In the genomic region with DNA sequence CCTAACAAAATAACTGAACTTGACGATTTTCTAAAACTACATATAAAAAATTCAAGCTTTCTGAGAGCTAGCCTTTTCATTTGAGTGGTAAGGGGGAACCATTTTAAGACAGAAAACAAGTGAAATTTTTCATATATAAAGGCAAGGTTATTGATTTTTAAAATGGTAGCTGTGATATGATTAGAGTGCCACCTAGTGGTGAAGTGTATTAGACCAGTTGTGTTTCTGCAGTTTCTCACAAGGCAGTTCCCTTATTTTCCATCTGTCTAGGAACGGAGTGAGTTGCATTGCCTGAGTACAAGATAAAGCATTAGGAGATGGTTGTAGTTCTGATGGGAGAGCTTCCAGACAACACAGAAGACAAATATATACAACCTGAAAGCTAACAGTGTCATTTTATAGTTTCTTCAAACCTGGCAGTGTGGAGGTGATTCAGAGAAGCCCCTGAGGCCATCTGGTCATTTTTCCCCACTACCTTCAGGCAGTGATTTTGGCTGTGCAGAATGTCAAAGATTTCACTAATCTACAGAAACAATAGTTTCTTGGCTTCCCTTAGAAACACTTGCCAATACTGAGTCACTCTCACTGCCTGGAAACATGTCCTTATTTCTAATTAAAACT, we compare ENCODE assay signal across 8 cellular contexts.
DNase-seq lines count a peak whose midpoint lies in the region; ATAC-seq and TF ChIP-seq lines count a peak whose summit lies in the region.

No MANE protein-coding gene starts in this region.

- peak overlapping the region; percentile 98 for H2AFZ ChIP-seq in HCT116 (ENCODE audit: low read depth, low read length, poor library complexity, severe bottlenecking)

- no peak overlapping the region for H3K4me3 ChIP-seq in HCT116 (replicated peaks in 1 of 2; ENCODE audit: low read depth in 1 of 2, low read length in 2 of 2)
- no peak overlapping the region for H3K4me3 ChIP-seq in SK-N-MC

- H3K9ac ChIP-seq in HCT116 (ENCODE audit: low read length) (no peak overlapping the region), SK-N-MC (ENCODE audit: insufficient read length) (no peak overlapping the region)

- no peak overlapping the region for H3K4me3 Mint-ChIP-seq in osteocyte (ENCODE audit: unreplicated experiment)

- H3K36me3 ChIP-seq in HCT116 (ENCODE audit: control insufficient read depth in 1 of 2, insufficient read depth in 2 of 2, low read length in 2 of 2) (no peaks in the 10 kb centered on the region), SK-N-MC (ENCODE audit: insufficient read depth, low read length) (no peaks in the 10 kb centered on the region)

- POLR2A ChIA-PET in HCT116 (lab: Charles Lee), result no interaction called here

- peak; percentile 66 to 91 (median 73) for TF ChIP-seq CTCF in HCT116 (IDR thresholded peaks at IDR 0.05 in 2 of 3, conservative IDR thresholded peaks at IDR 0.05 in 1 of 3; ENCODE audit: borderline replicate concordance in 1 of 3, insufficient read depth in 1 of 3, low read depth in 2 of 3, low read length in 2 of 3)
- TF ChIP-seq CTCF in osteocyte (IDR thresholded peaks at IDR 0.05), result peak; percentile 90

- peak; percentile 89 for TF ChIP-seq RAD21 in HCT116 (IDR thresholded peaks at IDR 0.05; ENCODE audit: low read depth)

- CTCF ChIA-PET in HCT116 (lab: Charles Lee), result interaction anchor here (0.7 to 1.2 kb wide), 4 partner anchors 9 to 473 kb away, joined by 3 read pairs; no protein-coding TSS in a partner anchor

- H3K4me1 ChIP-seq in HCT116 (ENCODE audit: control insufficient read depth in 1 of 2, insufficient read depth in 2 of 2, low read length in 2 of 2), result no peaks in the 10 kb centered on the region

- H3K27ac Mint-ChIP-seq in osteocyte (ENCODE audit: unreplicated experiment), result no peak overlapping the region

- no peaks in the 10 kb centered on the region for H3K27me3 Mint-ChIP-seq in osteocyte (ENCODE audit: unreplicated experiment)

- TF ChIP-seq POLR2A in HCT116 (IDR thresholded peaks at IDR 0.05; ENCODE audit: borderline replicate concordance, extremely low read depth, insufficient read depth, insufficient read length), result no peak

- RAD21 ChIA-PET in HCT116 (lab: Charles Lee; ENCODE audit: low non-redundant PET in 1 of 2, low total read pairs in 2 of 2, uncharacterized antibody in 2 of 2, unreplicated experiment in 2 of 2), result no interaction called here

- H3K4me2 ChIP-seq in HCT116 (ENCODE audit: low read length), result peak overlapping the region; percentile 31

- H3K36me3 Mint-ChIP-seq in osteocyte (ENCODE audit: unreplicated experiment), result no peaks in the 10 kb centered on the region

- H3K79me2 ChIP-seq in HCT116 (ENCODE audit: insufficient read depth, low read length), result no peaks in the 10 kb centered on the region

- H3K9me2 ChIP-seq in HCT116 (ENCODE audit: insufficient read depth), result no peaks in the 10 kb centered on the region

- H3K4me1 Mint-ChIP-seq in osteocyte (ENCODE audit: unreplicated experiment), result peaks cover 18% of the 10 kb centered on the region

- no peak overlapping the region for H3K27ac ChIP-seq in HCT116 (ENCODE audit: low read depth, low read length)
- no peak overlapping the region for H3K27ac ChIP-seq in SK-N-MC

- peak; percentile 79 for ATAC-seq in HCT116

- no peaks in the 10 kb centered on the region for H3K27me3 ChIP-seq in HCT116 (ENCODE audit: insufficient read depth, low read length)

- H3K9me3 Mint-ChIP-seq in osteocyte (ENCODE audit: unreplicated experiment), result no peaks in the 10 kb centered on the region

- intact Hi-C loops in HCT116 (cut with micrococcal nuclease), result loop anchor here (2.0 to 10.0 kb wide), 5 partner anchors 504 to 1894 kb away; no protein-coding TSS in a partner anchor

- DNase-seq in NCI-H1092 treated with DMSO at 0.1 percent for 48 hours (lab: John Stamatoyannopoulos, UW), result peak; percentile 66
- no peak for DNase-seq in NCI-H1092 (lab: John Stamatoyannopoulos, UW)
- peak; percentile 54 for DNase-seq in HCT116 (ENCODE audit: low read depth, low spot score)
- DNase-seq in MV-4-11 (lab: John Stamatoyannopoulos, UW), result peak; percentile 50
- DNase-seq in SK-N-MC (ENCODE audit: low read depth, low spot score), result peak; percentile 77
- DNase-seq in fibroblast of gingiva (ENCODE audit: low read depth), result peak; percentile 61
- no peak for DNase-seq in osteocyte (ENCODE audit: extremely low spot score, unreplicated experiment)
- no peak for DNase-seq in stimulated activated CD4-positive, alpha-beta T cell treated with anti-CD3 and anti-CD28 coated beads, Interleukin-15, amount 100 ng/mL, for 24 hours

- no peaks in the 10 kb centered on the region for H4K20me1 ChIP-seq in HCT116 (ENCODE audit: insufficient read depth)

- H3K9me3 ChIP-seq in HCT116 (ENCODE audit: control insufficient read depth in 1 of 2, insufficient read depth in 1 of 2, low read depth in 1 of 2, low read length in 2 of 2) (no peaks in the 10 kb centered on the region), SK-N-MC (ENCODE audit: low read depth, low read length) (no peaks in the 10 kb centered on the region)

- no TSS peak for BruUV-seq in HCT116 (replicated peaks; lab: Mats Ljungman, UMichigan)

TF ChIP-seq in HCT116, 20 proteins besides CTCF, POLR2A, EP300 and RAD21:
- no peak for TF ChIP-seq FOSL1 (IDR thresholded peaks at IDR 0.05; ENCODE audit: low read depth)
- TF ChIP-seq ELF1 (IDR thresholded peaks at IDR 0.05; ENCODE audit: borderline replicate concordance, low read depth), result no peak
- TF ChIP-seq, protein P1, sequence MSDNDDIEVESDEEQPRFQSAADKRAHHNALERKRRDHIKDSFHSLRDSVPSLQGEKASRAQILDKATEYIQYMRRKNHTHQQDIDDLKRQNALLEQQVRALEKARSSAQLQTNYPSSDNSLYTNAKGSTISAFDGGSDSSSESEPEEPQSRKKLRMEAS (IDR thresholded peaks at IDR 0.05), result no peak
- no peak for TF ChIP-seq ZFX (IDR thresholded peaks at IDR 0.05)
- no peak for TF ChIP-seq SIN3A (IDR thresholded peaks at IDR 0.05; ENCODE audit: low read depth)
- TF ChIP-seq, protein P2, sequence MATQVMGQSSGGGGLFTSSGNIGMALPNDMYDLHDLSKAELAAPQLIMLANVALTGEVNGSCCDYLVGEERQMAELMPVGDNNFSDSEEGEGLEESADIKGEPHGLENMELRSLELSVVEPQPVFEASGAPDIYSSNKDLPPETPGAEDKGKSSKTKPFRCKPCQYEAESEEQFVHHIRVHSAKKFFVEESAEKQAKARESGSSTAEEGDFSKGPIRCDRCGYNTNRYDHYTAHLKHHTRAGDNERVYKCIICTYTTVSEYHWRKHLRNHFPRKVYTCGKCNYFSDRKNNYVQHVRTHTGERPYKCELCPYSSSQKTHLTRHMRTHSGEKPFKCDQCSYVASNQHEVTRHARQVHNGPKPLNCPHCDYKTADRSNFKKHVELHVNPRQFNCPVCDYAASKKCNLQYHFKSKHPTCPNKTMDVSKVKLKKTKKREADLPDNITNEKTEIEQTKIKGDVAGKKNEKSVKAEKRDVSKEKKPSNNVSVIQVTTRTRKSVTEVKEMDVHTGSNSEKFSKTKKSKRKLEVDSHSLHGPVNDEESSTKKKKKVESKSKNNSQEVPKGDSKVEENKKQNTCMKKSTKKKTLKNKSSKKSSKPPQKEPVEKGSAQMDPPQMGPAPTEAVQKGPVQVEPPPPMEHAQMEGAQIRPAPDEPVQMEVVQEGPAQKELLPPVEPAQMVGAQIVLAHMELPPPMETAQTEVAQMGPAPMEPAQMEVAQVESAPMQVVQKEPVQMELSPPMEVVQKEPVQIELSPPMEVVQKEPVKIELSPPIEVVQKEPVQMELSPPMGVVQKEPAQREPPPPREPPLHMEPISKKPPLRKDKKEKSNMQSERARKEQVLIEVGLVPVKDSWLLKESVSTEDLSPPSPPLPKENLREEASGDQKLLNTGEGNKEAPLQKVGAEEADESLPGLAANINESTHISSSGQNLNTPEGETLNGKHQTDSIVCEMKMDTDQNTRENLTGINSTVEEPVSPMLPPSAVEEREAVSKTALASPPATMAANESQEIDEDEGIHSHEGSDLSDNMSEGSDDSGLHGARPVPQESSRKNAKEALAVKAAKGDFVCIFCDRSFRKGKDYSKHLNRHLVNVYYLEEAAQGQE (IDR thresholded peaks at IDR 0.05; ENCODE audit: low read depth), result no peak
- TF ChIP-seq, protein P3, sequence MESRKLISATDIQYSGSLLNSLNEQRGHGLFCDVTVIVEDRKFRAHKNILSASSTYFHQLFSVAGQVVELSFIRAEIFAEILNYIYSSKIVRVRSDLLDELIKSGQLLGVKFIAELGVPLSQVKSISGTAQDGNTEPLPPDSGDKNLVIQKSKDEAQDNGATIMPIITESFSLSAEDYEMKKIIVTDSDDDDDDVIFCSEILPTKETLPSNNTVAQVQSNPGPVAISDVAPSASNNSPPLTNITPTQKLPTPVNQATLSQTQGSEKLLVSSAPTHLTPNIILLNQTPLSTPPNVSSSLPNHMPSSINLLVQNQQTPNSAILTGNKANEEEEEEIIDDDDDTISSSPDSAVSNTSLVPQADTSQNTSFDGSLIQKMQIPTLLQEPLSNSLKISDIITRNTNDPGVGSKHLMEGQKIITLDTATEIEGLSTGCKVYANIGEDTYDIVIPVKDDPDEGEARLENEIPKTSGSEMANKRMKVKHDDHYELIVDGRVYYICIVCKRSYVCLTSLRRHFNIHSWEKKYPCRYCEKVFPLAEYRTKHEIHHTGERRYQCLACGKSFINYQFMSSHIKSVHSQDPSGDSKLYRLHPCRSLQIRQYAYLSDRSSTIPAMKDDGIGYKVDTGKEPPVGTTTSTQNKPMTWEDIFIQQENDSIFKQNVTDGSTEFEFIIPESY (IDR thresholded peaks at IDR 0.05; ENCODE audit: extremely low read depth, insufficient replicate concordance, low read length), result no peak
- TF ChIP-seq YY1 (IDR thresholded peaks at IDR 0.05; ENCODE audit: extremely low read depth, insufficient replicate concordance, low read depth, low read length), result no peak
- no peak for TF ChIP-seq POLR2AphosphoS5 (IDR thresholded peaks at IDR 0.05; ENCODE audit: low read depth, low read length)
- no peak for TF ChIP-seq TCF7L2 (IDR thresholded peaks at IDR 0.05; ENCODE audit: borderline replicate concordance, extremely low read depth, insufficient read depth, insufficient read length)
- no peak for TF ChIP-seq ZNF274 (IDR thresholded peaks at IDR 0.05; ENCODE audit: low read depth, low read length)
- TF ChIP-seq EGR1 (IDR thresholded peaks at IDR 0.05; ENCODE audit: low read depth), result no peak
- TF ChIP-seq CEBPB (IDR thresholded peaks at IDR 0.05; ENCODE audit: low read depth), result no peak
- no peak for TF ChIP-seq CBX3 (IDR thresholded peaks at IDR 0.05; ENCODE audit: low read depth)
- TF ChIP-seq, protein P4, sequence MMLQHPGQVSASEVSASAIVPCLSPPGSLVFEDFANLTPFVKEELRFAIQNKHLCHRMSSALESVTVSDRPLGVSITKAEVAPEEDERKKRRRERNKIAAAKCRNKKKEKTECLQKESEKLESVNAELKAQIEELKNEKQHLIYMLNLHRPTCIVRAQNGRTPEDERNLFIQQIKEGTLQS (IDR thresholded peaks at IDR 0.05), result no peak
- no peak for TF ChIP-seq SRF (IDR thresholded peaks at IDR 0.05; ENCODE audit: low read depth)

Comparison
In these comparisons a context has a peak if more than half of its experiments do, and no peak if none do; other contexts are left out.
1. DNase-seq: peak in NCI-H1092 treated with DMSO at 0.1 percent for 48 hours (single experiment), HCT116 (single experiment), MV-4-11 (single experiment), SK-N-MC (single experiment) and fibroblast of gingiva (single experiment); none in NCI-H1092 (single experiment), osteocyte (single experiment) and stimulated activated CD4-positive, alpha-beta T cell treated with anti-CD3 and anti-CD28 coated beads, Interleukin-15, amount 100 ng/mL, for 24 hours (single experiment).